8 cellular contexts compared by ENCODE assay signal in the genomic region with DNA sequence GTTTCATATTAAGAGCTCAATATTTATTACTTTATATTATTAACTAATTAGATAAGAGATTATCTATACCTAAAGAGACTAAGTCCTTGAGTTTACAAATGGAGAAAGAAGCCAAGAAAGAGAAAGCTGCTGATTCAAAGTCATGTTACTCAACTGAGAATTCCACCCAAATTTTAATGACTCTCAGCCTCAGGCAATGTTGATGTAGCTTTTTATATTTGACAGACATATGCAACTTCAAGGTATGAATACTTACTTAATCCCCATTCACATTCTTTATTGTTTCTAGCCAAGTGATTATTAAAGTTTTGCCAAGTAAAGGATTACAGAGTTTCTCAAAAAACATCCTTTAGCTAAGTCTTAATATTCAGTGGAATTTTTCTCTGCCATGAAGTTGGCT.
"Had no signal": no experiment of that assay in that cellular context is flagged by ENCODE, and none has a peak within 500 bp of the region (broad histone marks: within the 10 kb centered on the region; RNA-seq: fewer than 3 reads in every experiment).

No MANE protein-coding gene starts in this region.

- H3K9me3 ChIP-seq: HAP-1 had no signal

- H3K4me3 Mint-ChIP-seq: HFFc6 had no signal

- DNase-seq: GM23248, GOT3, H7, HFFc6, IMR-90 had no signal

- H3K4me3 ChIP-seq: GM23248, HAP-1, K562 had no signal

- H3K36me3 ChIP-seq: HAP-1 had no signal

- H3K27ac ChIP-seq: GM23248 had no signal

- ATAC-seq: HCT116, K562 had no signal

- H3K4me1 ChIP-seq: HAP-1 had no signal

- H3K27ac Mint-ChIP-seq: HFFc6 had no signal
